ENCODE assay signal across 32 cellular contexts in genomic region chr3:13811614-13812013, GRCh38.
"Had no signal": no experiment of that assay in that cellular context is flagged by ENCODE, and none has a peak within 500 bp of the region (broad histone marks: within the 10 kb centered on the region; RNA-seq: fewer than 3 reads in every experiment).

No MANE protein-coding gene starts in this region.

- H3K27ac ChIP-seq: Peyer's patch, SJCRH30, SK-N-MC, WERI-Rb-1 had no signal

- H3K9me3 ChIP-seq: MG63, SJCRH30 had no signal

- H3K27ac Mint-ChIP-seq: activated CD4-positive, alpha-beta memory T cell treated with anti-CD3 and anti-CD28 coated beads, Interleukin-2, amount 10 ng/mL, durations not matched to agents 7 days and 5 days; activated T-cell treated with anti-CD3 and anti-CD28 coated beads, Interleukin-2, amount 50 U/mL, for 72 hours; activated T-helper 17 cell treated with anti-CD3 and anti-CD28 coated beads, Interleukin-2, amount 50 U/mL, for 72 hours; brain had no signal

- H3K27me3 ChIP-seq: MG63, Peyer's patch, SJCRH30 had no signal

- H3K4me3 Mint-ChIP-seq: activated CD4-positive, alpha-beta memory T cell treated with anti-CD3 and anti-CD28 coated beads, Interleukin-2, amount 10 ng/mL, durations not matched to agents 7 days and 5 days; activated T-cell treated with anti-CD3 and anti-CD28 coated beads, Interleukin-2, amount 50 U/mL, for 72 hours; activated T-helper 17 cell treated with anti-CD3 and anti-CD28 coated beads, Interleukin-2, amount 50 U/mL, for 72 hours; brain; central memory CD8-positive, alpha-beta T cell had no signal

- DNase-seq: activated CD4-positive, alpha-beta memory T cell treated with anti-CD3 and anti-CD28 coated beads, Interleukin-2, amount 10 ng/mL, durations not matched to agents 7 days and 5 days; activated CD4-positive, alpha-beta T cell treated with anti-CD3 and anti-CD28 coated beads for 1 hour; activated CD4-positive, alpha-beta T cell treated with anti-CD3 and anti-CD28 coated beads for 48 hours; activated CD4-positive, CD25-positive, alpha-beta regulatory T cell; activated effector memory CD4-positive, alpha-beta T cell treated with anti-CD3 and anti-CD28 coated beads, Interleukin-2, amount 50 U/mL, for 16 hours; activated naive CD4-positive, alpha-beta T cell; activated naive CD4-positive, alpha-beta T cell treated with anti-CD3 and anti-CD28 coated beads, Interleukin-2, amount 50 U/mL, for 16 hours; activated T-cell treated with anti-CD3 and anti-CD28 coated beads, Interleukin-2, amount 50 U/mL, for 1 hour; activated T-cell treated with anti-CD3 and anti-CD28 coated beads, Interleukin-2, amount 50 U/mL, for 72 hours; Kasumi-1; KG1; MG63; NCI-H1048; NCI-H1105 treated with DMSO at 0.1 percent for 48 hours; NCI-H1436; NCI-H1694; NCI-H1930; NCI-H510A; NCI-H526; NCI-H748 treated with DMSO at 0.1 percent for 48 hours; NK-92 treated with Interleukin-12 subunit alpha and Interleukin-12 subunit beta, amount 100 ng/mL, for 24 hours; PC-3; Peyer's patch; RPMI8226; SHP77; SJCRH30; T1000; WERI-Rb-1 had no signal

- H3K4me3 ChIP-seq: MG63, Peyer's patch, SJCRH30, SK-N-MC had no signal

- H3K4me1 Mint-ChIP-seq: activated CD4-positive, alpha-beta memory T cell treated with anti-CD3 and anti-CD28 coated beads, Interleukin-2, amount 10 ng/mL, durations not matched to agents 7 days and 5 days; activated T-helper 17 cell treated with anti-CD3 and anti-CD28 coated beads, Interleukin-2, amount 50 U/mL, for 72 hours; central memory CD8-positive, alpha-beta T cell had no signal

- H3K27me3 Mint-ChIP-seq: activated CD4-positive, alpha-beta memory T cell treated with anti-CD3 and anti-CD28 coated beads, Interleukin-2, amount 10 ng/mL, durations not matched to agents 7 days and 5 days had no signal

- ATAC-seq: activated T-cell treated with anti-CD3 and anti-CD28 coated beads, Interleukin-2, amount 50 U/mL, for 72 hours; activated T-helper 17 cell treated with anti-CD3 and anti-CD28 coated beads, Interleukin-2, amount 50 U/mL, for 72 hours; PC-3 had no signal

- H3K36me3 ChIP-seq: MG63, Peyer's patch, SJCRH30, WERI-Rb-1 had no signal

- H3K4me1 ChIP-seq: Peyer's patch, SJCRH30 had no signal
